In the genomic region with DNA sequence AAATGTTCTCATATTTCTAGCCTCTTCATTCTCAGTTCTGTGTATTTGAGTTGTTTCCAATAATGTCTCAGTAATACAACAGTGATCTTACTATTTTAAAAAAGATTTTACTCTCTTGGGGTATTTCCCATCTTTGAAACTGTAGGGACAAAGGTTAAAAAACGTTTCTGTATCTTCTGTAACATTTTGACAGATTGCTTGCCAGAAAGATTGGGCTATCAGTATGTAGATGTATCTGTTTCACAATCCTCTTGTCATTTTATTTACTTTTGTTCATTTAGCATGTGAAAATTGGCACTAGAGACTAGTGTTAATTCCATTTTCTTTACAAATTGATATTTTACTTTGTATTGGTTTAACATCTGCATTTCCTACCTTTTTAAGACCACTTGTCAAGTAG, we compare ENCODE assay signal across 2 cellular contexts.
TF ChIP-seq lines count a peak whose summit lies in the region.

No MANE protein-coding gene starts in this region.

TF ChIP-seq in IMR-90, 13 proteins besides CTCF, POLR2A, EP300 and RAD21:
- TF ChIP-seq CHD1 (IDR thresholded peaks at IDR 0.05; ENCODE audit: low read depth, low read length) (no peak), RFX5 (IDR thresholded peaks at IDR 0.05; ENCODE audit: low read depth, low read length) (no peak), MAZ (IDR thresholded peaks at IDR 0.05; ENCODE audit: borderline replicate concordance, low read depth, low read length) (no peak), RCOR1 (IDR thresholded peaks at IDR 0.05; ENCODE audit: insufficient replicate concordance, low read length) (no peak), NFE2L2 (IDR thresholded peaks at IDR 0.05; ENCODE audit: low read depth, low read length) (no peak), MXI1 (IDR thresholded peaks at IDR 0.05; ENCODE audit: borderline replicate concordance, low read depth, low read length) (no peak), BHLHE40 (IDR thresholded peaks at IDR 0.05; ENCODE audit: low read depth, low read length) (no peak), CEBPB (IDR thresholded peaks at IDR 0.05; ENCODE audit: low read depth, low read length) (no peak), FOS (IDR thresholded peaks at IDR 0.05; ENCODE audit: low read depth, low read length) (no peak), SMC3 (IDR thresholded peaks at IDR 0.05; ENCODE audit: low read depth, low read length) (no peak), MAFK (IDR thresholded peaks at IDR 0.05; ENCODE audit: low read depth, low read length) (no peak)
- TF ChIP-seq, protein P1, sequence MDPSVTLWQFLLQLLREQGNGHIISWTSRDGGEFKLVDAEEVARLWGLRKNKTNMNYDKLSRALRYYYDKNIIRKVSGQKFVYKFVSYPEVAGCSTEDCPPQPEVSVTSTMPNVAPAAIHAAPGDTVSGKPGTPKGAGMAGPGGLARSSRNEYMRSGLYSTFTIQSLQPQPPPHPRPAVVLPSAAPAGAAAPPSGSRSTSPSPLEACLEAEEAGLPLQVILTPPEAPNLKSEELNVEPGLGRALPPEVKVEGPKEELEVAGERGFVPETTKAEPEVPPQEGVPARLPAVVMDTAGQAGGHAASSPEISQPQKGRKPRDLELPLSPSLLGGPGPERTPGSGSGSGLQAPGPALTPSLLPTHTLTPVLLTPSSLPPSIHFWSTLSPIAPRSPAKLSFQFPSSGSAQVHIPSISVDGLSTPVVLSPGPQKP (IDR thresholded peaks at IDR 0.05; ENCODE audit: borderline replicate concordance, low read depth, low read length) = no peak
- TF ChIP-seq, protein P2, sequence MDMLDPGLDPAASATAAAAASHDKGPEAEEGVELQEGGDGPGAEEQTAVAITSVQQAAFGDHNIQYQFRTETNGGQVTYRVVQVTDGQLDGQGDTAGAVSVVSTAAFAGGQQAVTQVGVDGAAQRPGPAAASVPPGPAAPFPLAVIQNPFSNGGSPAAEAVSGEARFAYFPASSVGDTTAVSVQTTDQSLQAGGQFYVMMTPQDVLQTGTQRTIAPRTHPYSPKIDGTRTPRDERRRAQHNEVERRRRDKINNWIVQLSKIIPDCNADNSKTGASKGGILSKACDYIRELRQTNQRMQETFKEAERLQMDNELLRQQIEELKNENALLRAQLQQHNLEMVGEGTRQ (IDR thresholded peaks at IDR 0.05; ENCODE audit: low read depth, low read length) = no peak

TF ChIP-seq in GM12878, 131 proteins besides CTCF, POLR2A, EP300 and RAD21:
- TF ChIP-seq STAT3 (IDR thresholded peaks at IDR 0.05; ENCODE audit: low read depth, low read length) (no peak), TAF1 (IDR thresholded peaks at IDR 0.05; ENCODE audit: borderline replicate concordance, low read depth, low read length) (no peak), PKNOX1 (IDR thresholded peaks at IDR 0.05) (0 out of 2 replicates have a peak, but pooled peaks have one; percentile 22), ZNF217 (IDR thresholded peaks at IDR 0.05) (0 out of 2 replicates have a peak, but pooled peaks have one; percentile 21), TARDBP (IDR thresholded peaks at IDR 0.05; ENCODE audit: borderline replicate concordance) (no peak), ZBTB33 (IDR thresholded peaks at IDR 0.05) (no peak), CBX3 (IDR thresholded peaks at IDR 0.05; ENCODE audit: borderline replicate concordance, low read depth) (no peak), TCF3 (IDR thresholded peaks at IDR 0.05; ENCODE audit: borderline replicate concordance, insufficient read depth, low read depth, low read length) (no peak), RFX5 (IDR thresholded peaks at IDR 0.05; ENCODE audit: low read depth, low read length) (no peak), MEF2A (IDR thresholded peaks at IDR 0.05; ENCODE audit: insufficient read depth, low read depth, low read length) (0 out of 2 replicates have a peak, but pooled peaks have one; percentile 48), STAT1 (conservative IDR thresholded peaks at IDR 0.05) (no peak), NR2C2 (IDR thresholded peaks at IDR 0.05; ENCODE audit: borderline replicate concordance, control insufficient read depth, insufficient read length, low read depth) (no peak), EGR1 (IDR thresholded peaks at IDR 0.05; ENCODE audit: borderline replicate concordance in 1 of 2, low read depth in 2 of 2, low read length in 2 of 2) (no peak), NFIC (IDR thresholded peaks at IDR 0.05; ENCODE audit: low read depth, low read length) (peak; percentile 53; the same call in 1 of the 2 replicates), BRCA1 (IDR thresholded peaks at IDR 0.05; ENCODE audit: low read depth, low read length) (no peak), SPI1 (IDR thresholded peaks at IDR 0.05; ENCODE audit: borderline replicate concordance, insufficient read depth, low read depth, low read length) (no peak), GABPA (IDR thresholded peaks at IDR 0.05; ENCODE audit: low read depth) (0 out of 2 replicates have a peak, but pooled peaks have one; percentile 16), ATF7 (IDR thresholded peaks at IDR 0.05; ENCODE audit: low read depth) (no peak), NFXL1 (IDR thresholded peaks at IDR 0.05; ENCODE audit: borderline replicate concordance) (no peak), MTA3 (IDR thresholded peaks at IDR 0.05; ENCODE audit: borderline replicate concordance, low read length) (no peak), CEBPB (IDR thresholded peaks at IDR 0.05; ENCODE audit: borderline replicate concordance in 1 of 2, low read depth in 2 of 2, low read length in 2 of 2) (no peak), ZBTB4 (CRISPR knock-in tag; IDR thresholded peaks at IDR 0.05) (no peak), SP1 (IDR thresholded peaks at IDR 0.05; ENCODE audit: low read depth, low read length) (no peak), YY1 (IDR thresholded peaks at IDR 0.05; ENCODE audit: low read depth, low read length) (no peak), NR2C1 (IDR thresholded peaks at IDR 0.05) (no peak), JUNB (IDR thresholded peaks at IDR 0.05) (0 out of 2 replicates have a peak, but pooled peaks have one; percentile 28), FOXK2 (IDR thresholded peaks at IDR 0.05) (no peak), HDAC2 (IDR thresholded peaks at IDR 0.05) (no peak)
- TF ChIP-seq, protein P3, sequence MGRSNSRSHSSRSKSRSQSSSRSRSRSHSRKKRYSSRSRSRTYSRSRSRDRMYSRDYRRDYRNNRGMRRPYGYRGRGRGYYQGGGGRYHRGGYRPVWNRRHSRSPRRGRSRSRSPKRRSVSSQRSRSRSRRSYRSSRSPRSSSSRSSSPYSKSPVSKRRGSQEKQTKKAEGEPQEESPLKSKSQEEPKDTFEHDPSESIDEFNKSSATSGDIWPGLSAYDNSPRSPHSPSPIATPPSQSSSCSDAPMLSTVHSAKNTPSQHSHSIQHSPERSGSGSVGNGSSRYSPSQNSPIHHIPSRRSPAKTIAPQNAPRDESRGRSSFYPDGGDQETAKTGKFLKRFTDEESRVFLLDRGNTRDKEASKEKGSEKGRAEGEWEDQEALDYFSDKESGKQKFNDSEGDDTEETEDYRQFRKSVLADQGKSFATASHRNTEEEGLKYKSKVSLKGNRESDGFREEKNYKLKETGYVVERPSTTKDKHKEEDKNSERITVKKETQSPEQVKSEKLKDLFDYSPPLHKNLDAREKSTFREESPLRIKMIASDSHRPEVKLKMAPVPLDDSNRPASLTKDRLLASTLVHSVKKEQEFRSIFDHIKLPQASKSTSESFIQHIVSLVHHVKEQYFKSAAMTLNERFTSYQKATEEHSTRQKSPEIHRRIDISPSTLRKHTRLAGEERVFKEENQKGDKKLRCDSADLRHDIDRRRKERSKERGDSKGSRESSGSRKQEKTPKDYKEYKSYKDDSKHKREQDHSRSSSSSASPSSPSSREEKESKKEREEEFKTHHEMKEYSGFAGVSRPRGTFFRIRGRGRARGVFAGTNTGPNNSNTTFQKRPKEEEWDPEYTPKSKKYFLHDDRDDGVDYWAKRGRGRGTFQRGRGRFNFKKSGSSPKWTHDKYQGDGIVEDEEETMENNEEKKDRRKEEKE (IDR thresholded peaks at IDR 0.05) = no peak
- TF ChIP-seq, protein P4, sequence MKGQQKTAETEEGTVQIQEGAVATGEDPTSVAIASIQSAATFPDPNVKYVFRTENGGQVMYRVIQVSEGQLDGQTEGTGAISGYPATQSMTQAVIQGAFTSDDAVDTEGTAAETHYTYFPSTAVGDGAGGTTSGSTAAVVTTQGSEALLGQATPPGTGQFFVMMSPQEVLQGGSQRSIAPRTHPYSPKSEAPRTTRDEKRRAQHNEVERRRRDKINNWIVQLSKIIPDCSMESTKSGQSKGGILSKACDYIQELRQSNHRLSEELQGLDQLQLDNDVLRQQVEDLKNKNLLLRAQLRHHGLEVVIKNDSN (IDR thresholded peaks at IDR 0.05; ENCODE audit: borderline replicate concordance, extremely low read length, insufficient read depth, low read depth, low read length) = no peak
